ENCODE assay signal across 11 cellular contexts in the genomic region with DNA sequence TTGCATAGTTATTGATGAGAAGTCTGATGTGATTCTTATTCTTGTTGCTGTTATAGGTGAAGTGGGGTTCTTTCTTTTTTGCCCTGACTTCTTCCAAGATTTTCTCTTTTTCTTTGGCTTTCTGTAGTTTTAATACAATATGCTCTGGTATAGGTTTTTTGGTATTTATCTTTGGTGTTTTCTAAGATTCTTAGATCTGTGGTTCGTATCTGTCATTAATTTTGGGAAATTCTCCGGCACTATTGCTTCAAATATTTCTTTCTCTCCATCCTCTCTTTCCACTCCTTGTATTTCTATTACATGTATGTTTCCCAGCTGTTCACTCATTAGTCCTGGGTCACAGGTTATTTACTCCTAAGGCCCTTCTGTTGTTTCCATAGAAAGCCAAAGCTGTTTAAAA.
"Had no signal": no experiment of that assay in that cellular context is flagged by ENCODE, and none has a peak within 500 bp of the region (broad histone marks: within the 10 kb centered on the region; RNA-seq: fewer than 3 reads in every experiment).

No MANE protein-coding gene starts in this region.

- H3K4me3 ChIP-seq: GM23248, GM23338, HAP-1 had no signal

- H3K27ac ChIP-seq: GM23248 had no signal

- H3K4me3 Mint-ChIP-seq: GM23338, H9, HFFc6 had no signal

- H3K27ac Mint-ChIP-seq: GM23338, H9, HFFc6 had no signal

- ATAC-seq: GM23338, HCT116 had no signal

- FAIRE-seq: H1, H54 had no signal

- DNase-seq: GM23248, GOT3, H7, H9, HCEC 1CT, HFFc6 had no signal

- H3K4me1 Mint-ChIP-seq: GM23338, H9 had no signal

- H3K9ac ChIP-seq: GM23248 had no signal

- H3K4me1 ChIP-seq: HAP-1 had no signal

- H3K36me3 ChIP-seq: HAP-1 had no signal
